Comparison of ENCODE assay signal across 10 cellular contexts in genomic region chr1:91736999-91737615, GRCh38.
DNase-seq lines count a peak whose midpoint lies in the region; ATAC-seq and TF ChIP-seq lines count a peak whose summit lies in the region.
"Had no signal": no experiment of that assay in that cellular context is flagged by ENCODE, and none has a peak within 500 bp of the region (broad histone marks: within the 10 kb centered on the region; RNA-seq: fewer than 3 reads in every experiment).

No MANE protein-coding gene starts in this region.

- H3K27ac Mint-ChIP-seq in mesothelial cell of epicardium, result peak overlapping the region; percentile 96

- CTCF ChIA-PET in A673 (lab: Charles Lee), result interaction anchor here (0.6 kb wide), 1 partner anchor 224 kb away, joined by 3 read pairs; no protein-coding TSS in a partner anchor

- TF ChIP-seq CTCF in mesothelial cell of epicardium (IDR thresholded peaks at IDR 0.05; ENCODE audit: unreplicated experiment), result no peak
- TF ChIP-seq CTCF in A673 (conservative IDR thresholded peaks at IDR 0.05; ENCODE audit: low read depth, low read length), result no peak

- peak overlapping the region; percentile 2 for H3K4me3 Mint-ChIP-seq in mesothelial cell of epicardium
- H3K4me3 Mint-ChIP-seq: central memory CD8-positive, alpha-beta T cell had no signal

- no peak for ATAC-seq in GM19324 (IDR thresholded peaks at IDR 0.05; ENCODE audit: low FRiP score, unreplicated experiment)

- no peaks in the 10 kb centered on the region for H3K36me3 ChIP-seq in MG63
- H3K36me3 ChIP-seq in A673 (ENCODE audit: insufficient read depth, low read length, poor library complexity, severe bottlenecking), result no peaks in the 10 kb centered on the region

- DNase-seq in MG63, result peak; percentile 73
- peak; percentile 53 for DNase-seq in epithelial cell of prostate (ENCODE audit: low read depth, low spot score)
- peak in 1 of 2 experiments; percentile 49 for DNase-seq in mesothelial cell of epicardium (ENCODE audit: low spot score in 2 of 2, unreplicated experiment in 2 of 2)
- no peak for DNase-seq in A673 (ENCODE audit: low spot score)
- DNase-seq in NCI-H1092 (lab: John Stamatoyannopoulos, UW), result no peak
- no peak for DNase-seq in KG1 (lab: John Stamatoyannopoulos, UW)
- DNase-seq: SIG-M5; stimulated activated CD4-positive, alpha-beta T cell treated with anti-CD3 and anti-CD28 coated beads, Interleukin-4, amount 100 ng/mL, for 4 hours had no signal

- peaks cover 10% of the 10 kb centered on the region for H3K9me3 Mint-ChIP-seq in mesothelial cell of epicardium
- H3K9me3 Mint-ChIP-seq: central memory CD8-positive, alpha-beta T cell had no signal

- peaks cover 43% of the 10 kb centered on the region for H3K4me1 Mint-ChIP-seq in mesothelial cell of epicardium

- H3K9me3 ChIP-seq in MG63 (no peaks in the 10 kb centered on the region), A673 (ENCODE audit: low read depth, low read length, poor library complexity, severe bottlenecking) (no peaks in the 10 kb centered on the region)

- H3K27ac ChIP-seq in epithelial cell of prostate (peak overlapping the region; percentile 25), A673 (ENCODE audit: low read depth, low read length, poor library complexity, severe bottlenecking) (no peak overlapping the region)

- no peaks in the 10 kb centered on the region for H3K4me1 ChIP-seq in A673 (ENCODE audit: insufficient read depth, low read length, poor library complexity, severe bottlenecking)

- H3K4me3 ChIP-seq in MG63 (no peak overlapping the region), A673 (ENCODE audit: low read depth, low read length, poor library complexity, severe bottlenecking) (no peak overlapping the region)

- POLR2A ChIA-PET in A673 (lab: Charles Lee; ENCODE audit: low non-redundant PET), result no interaction called here

- intact Hi-C loops in A673 (cut with micrococcal nuclease; ENCODE audit: unreplicated experiment), result no loop called here

- BruUV-seq in A673 (replicated peaks; lab: Mats Ljungman, UMichigan), result no TSS peak

- peaks cover 7% of the 10 kb centered on the region for H3K36me3 Mint-ChIP-seq in mesothelial cell of epicardium

- H3K27me3 ChIP-seq in MG63 (no peaks in the 10 kb centered on the region), A673 (replicated peaks; ENCODE audit: insufficient read depth, low read depth, low read length, poor library complexity) (no peaks in the 10 kb centered on the region)

- no peaks in the 10 kb centered on the region for H3K27me3 Mint-ChIP-seq in mesothelial cell of epicardium (ENCODE audit: low read depth)
- H3K27me3 Mint-ChIP-seq: central memory CD8-positive, alpha-beta T cell had no signal

Comparison
In these comparisons a context has a peak if more than half of its experiments do, and no peak if none do; other contexts are left out.
1. DNase-seq: peak in MG63 (single experiment) and epithelial cell of prostate (single experiment); none in A673 (single experiment), NCI-H1092 (single experiment) and KG1 (single experiment).